9 cellular contexts compared by ENCODE assay signal in the genomic region with DNA sequence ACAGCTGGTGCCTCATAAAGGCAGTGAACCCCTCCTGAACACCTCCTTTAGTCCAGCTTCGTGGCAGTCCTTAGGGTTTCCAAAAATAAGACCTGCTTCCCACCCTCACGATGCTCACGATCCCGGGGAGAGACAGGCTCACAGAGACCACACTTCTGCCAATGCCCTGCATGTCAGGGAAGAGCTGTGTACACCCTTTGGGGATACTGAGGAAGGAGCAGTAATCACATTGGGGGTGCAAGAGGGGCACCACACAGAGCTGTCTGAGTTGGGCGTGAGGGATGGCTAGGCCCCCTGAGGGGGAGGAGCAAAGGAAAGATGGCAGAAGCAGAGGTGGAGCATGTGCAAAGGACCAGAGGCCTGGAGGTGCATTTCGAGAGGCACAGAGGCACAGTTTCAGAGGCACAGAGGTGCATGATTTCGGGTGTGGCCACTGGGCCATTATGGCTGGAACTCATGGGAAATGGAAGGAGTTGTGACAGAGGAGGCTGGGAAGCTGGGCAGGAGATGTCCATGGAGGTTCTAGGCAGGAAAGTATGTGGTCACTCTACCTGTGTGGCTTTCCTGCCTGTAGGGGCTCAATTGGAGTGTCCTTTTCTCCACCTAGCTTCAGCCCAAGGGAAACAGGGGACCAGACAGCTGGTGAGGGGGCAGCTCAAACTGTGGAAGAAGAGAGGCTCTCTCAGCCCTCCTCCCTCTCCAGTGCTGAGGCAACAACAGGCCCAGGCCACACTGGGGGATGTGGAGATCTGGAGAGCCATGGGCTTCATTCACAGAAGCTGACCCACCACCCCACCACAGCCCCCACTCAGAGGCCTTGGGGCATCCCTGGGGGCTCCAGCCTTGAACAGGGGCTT.
"Had no signal": no experiment of that assay in that cellular context is flagged by ENCODE, and none has a peak within 500 bp of the region (broad histone marks: within the 10 kb centered on the region; RNA-seq: fewer than 3 reads in every experiment).

No MANE protein-coding gene starts in this region.

- H3K4me1 Mint-ChIP-seq: memory B cell had no signal

- H3K27ac ChIP-seq: pancreas had no signal

- H3K4me3 ChIP-seq: pancreas had no signal

- H3K27ac Mint-ChIP-seq: dendritic cell treated with granulocyte-macrophage colony-stimulating factor and Interleukin-4, amounts not matched to agents 40 ng/mL and 50 ng/mL, for 4 days; memory B cell; nephron progenitor cell had no signal

- ATAC-seq: pancreas had no signal

- H3K9me3 ChIP-seq: pancreas had no signal

- H3K4me1 ChIP-seq: pancreas had no signal

- DNase-seq: activated CD4-positive, CD25-positive, alpha-beta regulatory T cell; activated T-cell treated with anti-CD3 and anti-CD28 coated beads, Interleukin-2, amount 50 U/mL, for 48 hours; glutamatergic neuron; nephron progenitor cell; retina; small intestine had no signal

- H3K27me3 ChIP-seq: pancreas had no signal

- H3K9me3 Mint-ChIP-seq: dendritic cell treated with granulocyte-macrophage colony-stimulating factor and Interleukin-4, amounts not matched to agents 40 ng/mL and 50 ng/mL, for 4 days; memory B cell; nephron progenitor cell had no signal

- H3K36me3 ChIP-seq: pancreas had no signal

- H3K4me3 Mint-ChIP-seq: dendritic cell treated with granulocyte-macrophage colony-stimulating factor and Interleukin-4, amounts not matched to agents 40 ng/mL and 50 ng/mL, for 4 days; memory B cell; nephron progenitor cell had no signal
